ENCODE assay signal across 2 cellular contexts in the genomic region with DNA sequence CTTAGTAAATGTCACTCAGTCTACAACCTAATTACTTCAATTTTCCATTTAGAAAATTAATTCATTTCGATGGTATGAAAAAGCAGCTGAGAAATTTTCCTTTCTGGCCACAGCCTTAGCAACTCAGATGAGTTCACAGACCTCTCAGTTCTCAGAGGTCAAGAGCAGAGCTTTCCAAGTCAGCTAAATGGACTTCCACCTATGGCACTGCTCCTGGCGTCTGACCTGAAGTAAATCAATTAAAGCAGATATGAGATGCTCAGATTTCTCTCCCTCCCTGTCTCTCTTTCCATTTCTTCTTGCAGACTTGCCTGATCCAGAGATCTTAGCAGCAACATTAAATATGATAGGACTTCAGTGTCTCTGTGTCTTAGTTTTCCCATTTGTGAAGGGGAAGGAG.
A peak's percentile ranks its signal among the peaks of the same experiment; 100 is the strongest.
TF ChIP-seq lines count a peak whose summit lies in the region.

No MANE protein-coding gene starts in this region.

TF ChIP-seq in liver, 16 proteins besides CTCF, POLR2A, EP300 and RAD21 (continued from another document):
- TF ChIP-seq, protein P1, sequence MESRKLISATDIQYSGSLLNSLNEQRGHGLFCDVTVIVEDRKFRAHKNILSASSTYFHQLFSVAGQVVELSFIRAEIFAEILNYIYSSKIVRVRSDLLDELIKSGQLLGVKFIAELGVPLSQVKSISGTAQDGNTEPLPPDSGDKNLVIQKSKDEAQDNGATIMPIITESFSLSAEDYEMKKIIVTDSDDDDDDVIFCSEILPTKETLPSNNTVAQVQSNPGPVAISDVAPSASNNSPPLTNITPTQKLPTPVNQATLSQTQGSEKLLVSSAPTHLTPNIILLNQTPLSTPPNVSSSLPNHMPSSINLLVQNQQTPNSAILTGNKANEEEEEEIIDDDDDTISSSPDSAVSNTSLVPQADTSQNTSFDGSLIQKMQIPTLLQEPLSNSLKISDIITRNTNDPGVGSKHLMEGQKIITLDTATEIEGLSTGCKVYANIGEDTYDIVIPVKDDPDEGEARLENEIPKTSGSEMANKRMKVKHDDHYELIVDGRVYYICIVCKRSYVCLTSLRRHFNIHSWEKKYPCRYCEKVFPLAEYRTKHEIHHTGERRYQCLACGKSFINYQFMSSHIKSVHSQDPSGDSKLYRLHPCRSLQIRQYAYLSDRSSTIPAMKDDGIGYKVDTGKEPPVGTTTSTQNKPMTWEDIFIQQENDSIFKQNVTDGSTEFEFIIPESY (IDR thresholded peaks at IDR 0.05) = no peak
- peak; percentile 68 to 79 for TF ChIP-seq HNF4A (conservative IDR thresholded peaks at IDR 0.05)

TF ChIP-seq in HepG2, 621 proteins besides CTCF, POLR2A, EP300 and RAD21 (continued from another document):
- no peak for TF ChIP-seq BORCS8-MEF2B (CRISPR knock-in tag; IDR thresholded peaks at IDR 0.05)
- TF ChIP-seq, protein P2, sequence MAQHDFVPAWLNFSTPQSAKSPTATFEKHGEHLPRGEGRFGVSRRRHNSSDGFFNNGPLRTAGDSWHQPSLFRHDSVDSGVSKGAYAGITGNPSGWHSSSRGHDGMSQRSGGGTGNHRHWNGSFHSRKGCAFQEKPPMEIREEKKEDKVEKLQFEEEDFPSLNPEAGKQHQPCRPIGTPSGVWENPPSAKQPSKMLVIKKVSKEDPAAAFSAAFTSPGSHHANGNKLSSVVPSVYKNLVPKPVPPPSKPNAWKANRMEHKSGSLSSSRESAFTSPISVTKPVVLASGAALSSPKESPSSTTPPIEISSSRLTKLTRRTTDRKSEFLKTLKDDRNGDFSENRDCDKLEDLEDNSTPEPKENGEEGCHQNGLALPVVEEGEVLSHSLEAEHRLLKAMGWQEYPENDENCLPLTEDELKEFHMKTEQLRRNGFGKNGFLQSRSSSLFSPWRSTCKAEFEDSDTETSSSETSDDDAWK (CRISPR knock-in tag; IDR thresholded peaks at IDR 0.05) = no peak
- no peak for TF ChIP-seq RFXANK (CRISPR knock-in tag; IDR thresholded peaks at IDR 0.05)
